Comparison of ENCODE assay signal across 17 cellular contexts in genomic region chr2:147275943-147276342, GRCh38.
DNase-seq lines count a peak whose midpoint lies in the region; ATAC-seq and TF ChIP-seq lines count a peak whose summit lies in the region.
"Had no signal": no experiment of that assay in that cellular context is flagged by ENCODE, and none has a peak within 500 bp of the region (broad histone marks: within the 10 kb centered on the region; RNA-seq: fewer than 3 reads in every experiment).

No MANE protein-coding gene starts in this region.

- peaks cover 0 to 2% (median 0%) of the 10 kb centered on the region in 3 donors for H3K27me3 Mint-ChIP-seq in immature natural killer cell (ENCODE audit: low read depth in 3 of 3)
- H3K27me3 Mint-ChIP-seq: activated CD4-positive, alpha-beta memory T cell treated with anti-CD3 and anti-CD28 coated beads, Interleukin-2, amount 10 ng/mL, durations not matched to agents 7 days and 5 days; IgD-negative memory B cell had no signal

- TF ChIP-seq EP300 in suprapubic skin (IDR thresholded peaks at IDR 0.05) = no peak

- H3K9me3 Mint-ChIP-seq in immature natural killer cell = peaks cover 0 to 2% (median 0%) of the 10 kb centered on the region in 6 donors

- H3K36me3 Mint-ChIP-seq in immature natural killer cell = peaks cover 0 to 3% (median 0%) of the 10 kb centered on the region in 3 donors
- H3K36me3 Mint-ChIP-seq: IgD-negative memory B cell had no signal

- H3K4me3 ChIP-seq in astrocyte of the cerebellum (ENCODE audit: low read depth, low read length) (no peak overlapping the region), kidney epithelial cell (ENCODE audit: low read depth, low read length) (no peak overlapping the region), suprapubic skin (no peak overlapping the region)
- H3K4me3 ChIP-seq: thyroid gland had no signal

- DNase-seq in ELF-1 (ENCODE audit: low read depth, low spot score) = peak; percentile 9
- no peak for DNase-seq in astrocyte of the cerebellum (ENCODE audit: low read depth)
- DNase-seq in kidney epithelial cell (ENCODE audit: low read depth) = no peak
- DNase-seq in NK-92 treated with Interleukin-12 subunit alpha and Interleukin-12 subunit beta, amount 100 ng/mL, for 24 hours (lab: John Stamatoyannopoulos, UW) = no peak
- DNase-seq in suprapubic skin (ENCODE audit: low spot score in 2 of 2) = no peak
- DNase-seq in activated CD8-positive, alpha-beta memory T cell treated with anti-CD3 and anti-CD28 coated beads, Interleukin-2, amount 50 U/mL, for 4 hours = no peak
- no peak for DNase-seq in immature natural killer cell
- DNase-seq: activated CD4-positive, alpha-beta memory T cell treated with anti-CD3 and anti-CD28 coated beads, Interleukin-2, amount 10 ng/mL, durations not matched to agents 7 days and 5 days; activated naive CD4-positive, alpha-beta T cell treated with anti-CD3 and anti-CD28 coated beads, Interleukin-2, amount 50 U/mL, for 16 hours; cerebellar nuclear complex; NCI-H187; thyroid gland had no signal

- no peak for TF ChIP-seq POLR2A in suprapubic skin (IDR thresholded peaks at IDR 0.05)

- ATAC-seq in HG03159 (IDR thresholded peaks at IDR 0.05; ENCODE audit: unreplicated experiment) = peak; percentile 81
- ATAC-seq: Panc1 had no signal

- in situ Hi-C loops in astrocyte of the cerebellum (cut with HindIII; ENCODE audit: low sequenced_read_pairs) = no loop called here

- no peak overlapping the region for H3K4me3 Mint-ChIP-seq in immature natural killer cell
- H3K4me3 Mint-ChIP-seq: activated CD4-positive, alpha-beta memory T cell treated with anti-CD3 and anti-CD28 coated beads, Interleukin-2, amount 10 ng/mL, durations not matched to agents 7 days and 5 days; IgD-negative memory B cell; nephron; T-helper 1 cell treated with Interleukin-12 subunit alpha and Interleukin-12 subunit beta and Interleukin-4 antibody, amounts not matched to agents 30 μg/mL and 1 μg/mL, for 36 hours had no signal

- H3K4me1 Mint-ChIP-seq in immature natural killer cell = peaks cover 2 to 6% of the 10 kb centered on the region in 2 donors
- H3K4me1 Mint-ChIP-seq: IgD-negative memory B cell had no signal

- no peak overlapping the region for H3K27ac Mint-ChIP-seq in immature natural killer cell
- H3K27ac Mint-ChIP-seq: activated CD4-positive, alpha-beta memory T cell treated with anti-CD3 and anti-CD28 coated beads, Interleukin-2, amount 10 ng/mL, durations not matched to agents 7 days and 5 days; IgD-negative memory B cell; nephron; T-helper 1 cell treated with Interleukin-12 subunit alpha and Interleukin-12 subunit beta and Interleukin-4 antibody, amounts not matched to agents 30 μg/mL and 1 μg/mL, for 36 hours had no signal

- 89% methylated on average over 6 of the region's 6 CpGs for WGBS in suprapubic skin

- no peak overlapping the region for H3K27ac ChIP-seq in suprapubic skin
- H3K27ac ChIP-seq: thyroid gland had no signal

- no peaks in the 10 kb centered on the region for H3K27me3 ChIP-seq in kidney epithelial cell (ENCODE audit: control insufficient read depth, insufficient read depth, low read length)
- H3K27me3 ChIP-seq in suprapubic skin = no peaks in the 10 kb centered on the region
- H3K27me3 ChIP-seq: thyroid gland had no signal

- H3K4me1 ChIP-seq in suprapubic skin = peaks cover 11% of the 10 kb centered on the region
- H3K4me1 ChIP-seq: thyroid gland had no signal

- no peaks in the 10 kb centered on the region for H3K9me3 ChIP-seq in suprapubic skin
- H3K9me3 ChIP-seq: thyroid gland had no signal

- H3K36me3 ChIP-seq in kidney epithelial cell (ENCODE audit: control insufficient read depth, insufficient read depth, low read length) (no peaks in the 10 kb centered on the region), suprapubic skin (no peaks in the 10 kb centered on the region)
- H3K36me3 ChIP-seq: thyroid gland had no signal

- TF ChIP-seq CTCF in astrocyte of the cerebellum (IDR thresholded peaks at IDR 0.05; ENCODE audit: low read depth, low read length, missing control alignments) = peak; percentile 38
- TF ChIP-seq CTCF in kidney epithelial cell (IDR thresholded peaks at IDR 0.05; ENCODE audit: insufficient read depth, low read length, poor library complexity, severe bottlenecking) = peak; percentile 31
- TF ChIP-seq CTCF in suprapubic skin (IDR thresholded peaks at IDR 0.05) = no peak

Comparison
In these comparisons a context has a peak if more than half of its experiments do, and no peak if none do; other contexts are left out.
1. CTCF ChIP-seq: peak in astrocyte of the cerebellum (single experiment) and kidney epithelial cell (single experiment); none in suprapubic skin (0 of 2).